Comparison of ENCODE assay signal across 8 cellular contexts in genomic region chr17:75516255-75516618, GRCh38. TPM values are rescaled to one million over a fixed set of nuclear protein-coding genes. Genes with fewer than 3 reads are reported as not detected.
DNase-seq lines count a peak whose midpoint lies in the region; ATAC-seq, FAIRE-seq and TF ChIP-seq lines count a peak whose summit lies in the region.

Gene TSEN54, plus strand, starts transcription at chr17:75516528. Its CDS starts 33 bp downstream, at chr17:75516561.

- H3K9me3 ChIP-seq in OCI-LY7 (ENCODE audit: low read length) (no peaks in the 10 kb centered on the region), endothelial cell of umbilical vein (replicated peaks; ENCODE audit: control insufficient read depth, insufficient read depth, low read length) (no peaks in the 10 kb centered on the region)

- peak; percentile 76 for FAIRE-seq in endothelial cell of umbilical vein (lab: Jason Lieb, UNC)

- ATAC-seq in GM21423 (IDR thresholded peaks at IDR 0.05; ENCODE audit: unreplicated experiment) = peak; percentile 76

- H3K4me1 ChIP-seq in OCI-LY7 (ENCODE audit: insufficient read depth, low read length, poor library complexity, severe bottlenecking) (peaks cover 31% of the 10 kb centered on the region), endothelial cell of umbilical vein (ENCODE audit: control insufficient read depth, extremely low read depth, insufficient read depth, low read length) (peaks cover 42% of the 10 kb centered on the region)

- H3K4me3 ChIP-seq in OCI-LY7 (ENCODE audit: low read depth, low read length, poor library complexity, severe bottlenecking) (peak within 1 kb of the TSS; percentile 91), endothelial cell of umbilical vein (replicated peaks in 1 of 3; ENCODE audit: insufficient read depth in 1 of 3, low read depth in 1 of 3, low read length in 3 of 3) (peak within 1 kb of the TSS; percentile 57 to 72 (median 70))

- H3K36me3 ChIP-seq in OCI-LY7 (ENCODE audit: insufficient read depth, low read length) (peaks cover 20% of the 10 kb centered on the region; the same call in 1 of the 2 replicates), endothelial cell of umbilical vein (ENCODE audit: control insufficient read depth in 2 of 2, extremely low read depth in 1 of 2, insufficient read depth in 2 of 2, low read length in 2 of 2) (no peaks in the 10 kb centered on the region)

- no peaks in the 10 kb centered on the region for H3K9me1 ChIP-seq in endothelial cell of umbilical vein (replicated peaks; ENCODE audit: control insufficient read depth, extremely low read depth, insufficient read depth, low read length)

- peak; percentile 90 for DNase-seq in COR-L47 (lab: John Stamatoyannopoulos, UW)
- peak; percentile 95 for DNase-seq in HuH-7.5 (ENCODE audit: low spot score)
- DNase-seq in OCI-LY7 (ENCODE audit: low spot score) = peak; percentile 96
- peak; percentile 92 for DNase-seq in activated T-cell treated with anti-CD3 and anti-CD28 coated beads for 1 hour (ENCODE audit: low read depth)
- DNase-seq in endothelial cell of umbilical vein (ENCODE audit: low read depth, low spot score) = peak; percentile 85
- DNase-seq in middle frontal gyrus (ENCODE audit: extremely low spot score, low spot score) = peak; percentile 75
- DNase-seq in stimulated activated CD8-positive, alpha-beta memory T cell treated with anti-CD3 and anti-CD28 coated beads, Interleukin-2, amount 100 ng/mL, for 48 hours (ENCODE audit: low read depth in 2 of 2) = peak; percentile 96 to 97

- TF ChIP-seq POLR2A in endothelial cell of umbilical vein (IDR thresholded peaks at IDR 0.05; ENCODE audit: low read depth, low read length) = peak; percentile 58

- H2AFZ ChIP-seq in OCI-LY7 (ENCODE audit: low read length) = peak within 1 kb of the TSS; percentile 82
- H2AFZ ChIP-seq in endothelial cell of umbilical vein (ENCODE audit: low read depth, low read length) = peak within 1 kb of the TSS; percentile 99

- CTCF ChIA-PET in OCI-LY7 (lab: Charles Lee; ENCODE audit: unreplicated experiment) = interaction anchor here (0.7 to 1.3 kb wide), 6 partner anchors 9 to 311 kb away, joined by 3 to 6 read pairs (median 4); partner anchors contain the start of gene LLGL2
- CTCF ChIA-PET in endothelial cell of umbilical vein (lab: Charles Lee) = interaction anchor here (0.6 to 2.0 kb wide), 22 partner anchors 9 to 234 kb away, joined by 3 to 13 read pairs (median 5); partner anchors contain the start of genes LLGL2, SLC25A19 and TMEM94

- intact Hi-C loops in OCI-LY7 (cut with micrococcal nuclease; ENCODE audit: unreplicated experiment) (loop anchor here (1.0 to 5.0 kb wide), 4 partner anchors 51 to 229 kb away; partner anchors contain the start of gene SLC25A19), endothelial cell of umbilical vein (cut with micrococcal nuclease) (loop anchor here (1.0 to 10.0 kb wide), 3 partner anchors 8 to 471 kb away; partner anchors contain the start of genes ATP5PD and KCTD2)

- BruUV-seq in OCI-LY7 (replicated peaks; lab: Mats Ljungman, UMichigan) (no TSS peak), endothelial cell of umbilical vein (replicated peaks; lab: Mats Ljungman, UMichigan) (no TSS peak)

- H3K27ac ChIP-seq in OCI-LY7 (ENCODE audit: low read depth, low read length, poor library complexity, severe bottlenecking) = peak within 1 kb of the TSS; percentile 14
- H3K27ac ChIP-seq in endothelial cell of umbilical vein (ENCODE audit: insufficient read depth, low read depth, low read length) = peak within 1 kb of the TSS; percentile 59

- peaks cover 8% of the 10 kb centered on the region; the same call in 1 of the 2 replicates for H4K20me1 ChIP-seq in OCI-LY7 (ENCODE audit: insufficient read depth, low read length)
- H4K20me1 ChIP-seq in endothelial cell of umbilical vein (replicated peaks; ENCODE audit: control insufficient read depth, extremely low read depth, insufficient read depth, low read length) = no peaks in the 10 kb centered on the region

- H3K9me2 ChIP-seq in OCI-LY7 (ENCODE audit: insufficient read depth, low read length) = no peaks in the 10 kb centered on the region

- dilution Hi-C loops in endothelial cell of umbilical vein (cut with MboI; ENCODE audit: extremely low pct_ligation_motif_present, low sequenced_read_pairs) = no loop called here

- TF ChIP-seq CTCF in OCI-LY7 (conservative IDR thresholded peaks at IDR 0.05; ENCODE audit: low read length) = no peak
- no peak for TF ChIP-seq CTCF in endothelial cell of umbilical vein (IDR thresholded peaks at IDR 0.05; ENCODE audit: extremely low read depth in 1 of 2, insufficient read depth in 1 of 2, low read depth in 1 of 2, low read length in 2 of 2)

- POLR2A ChIA-PET in OCI-LY7 (lab: Charles Lee) = interaction anchor here (0.5 to 1.3 kb wide), 4 partner anchors 55 to 839 kb away, joined by 3 to 8 read pairs (median 4); partner anchors contain the start of gene SLC25A19
- POLR2A ChIA-PET in endothelial cell of umbilical vein (lab: Charles Lee) = no interaction called here

- H3K4me2 ChIP-seq in OCI-LY7 (ENCODE audit: low read length) (peak within 1 kb of the TSS; percentile 91), endothelial cell of umbilical vein (ENCODE audit: insufficient read depth, low read length) (peak within 1 kb of the TSS; percentile 93)

- H3K27me3 ChIP-seq in endothelial cell of umbilical vein (ENCODE audit: control insufficient read depth in 2 of 2, insufficient read depth in 2 of 2, low read length in 2 of 2) = no peaks in the 10 kb centered on the region

- H3K9ac ChIP-seq in endothelial cell of umbilical vein (replicated peaks; ENCODE audit: extremely low read depth, insufficient read depth, low read length) = peak within 1 kb of the TSS; percentile 83

- peaks cover 6% of the 10 kb centered on the region; the same call in 1 of the 2 replicates for H3K79me2 ChIP-seq in OCI-LY7 (ENCODE audit: insufficient read depth, low read depth, low read length)
- peaks cover 34% of the 10 kb centered on the region for H3K79me2 ChIP-seq in endothelial cell of umbilical vein (ENCODE audit: control insufficient read depth, insufficient read depth, low read length)

TF ChIP-seq in endothelial cell of umbilical vein, 7 proteins besides CTCF, POLR2A, EP300 and RAD21:
- TF ChIP-seq FOS (IDR thresholded peaks at IDR 0.05; ENCODE audit: borderline replicate concordance, insufficient read depth, low read length) (no peak), POLR2AphosphoS5 (IDR thresholded peaks at IDR 0.05; ENCODE audit: insufficient read depth, low read depth, low read length) (peak; percentile 71)

RNA-seq across cellular contexts. Expression of gene TSEN54, which starts in this region (rescaled TPM):
- 45.4 and 57.4 TPM in 2 replicates for total RNA-seq in OCI-LY7 (2014; rRNA removed; shearing (Covaris generic))
- 57.9 and 69.8 TPM in 2 replicates for total RNA-seq in OCI-LY7 (2022)
- 16.7 and 22.3 TPM in 2 replicates for total RNA-seq in endothelial cell of umbilical vein
- 26.3 and 28.8 TPM in 2 replicates for polyA plus RNA-seq in endothelial cell of umbilical vein
- polyA plus RNA-seq in endothelial cell of umbilical vein (2011; cell fraction: cytosol; rRNA removed) = 19.9 and 20.0 TPM in 2 replicates
- 37.0 and 40.3 TPM in 2 replicates for polyA plus RNA-seq in endothelial cell of umbilical vein (2011; cell fraction: nucleus; rRNA removed)
- 17.6 and 22.3 TPM in 2 replicates for polyA plus RNA-seq in endothelial cell of umbilical vein (2012)
- polyA minus RNA-seq in endothelial cell of umbilical vein = 16.9 and 28.6 TPM in 2 replicates
- 18.0 TPM for polyA minus RNA-seq in endothelial cell of umbilical vein (2011; cell fraction: cytosol; rRNA and poly(A)+ RNA removed)
- 6.7 and 11.5 TPM in 2 replicates for polyA minus RNA-seq in endothelial cell of umbilical vein (2011; cell fraction: nucleus; rRNA and poly(A)+ RNA removed)

Comparison
In these comparisons a context has a peak if more than half of its experiments do, and no peak if none do; other contexts are left out.
1. Peak in every context shown above with its lines: DNase-seq, ATAC-seq, H3K4me3 ChIP-seq and H3K27ac ChIP-seq.